ENCODE assay signal across 12 cellular contexts in the genomic region with DNA sequence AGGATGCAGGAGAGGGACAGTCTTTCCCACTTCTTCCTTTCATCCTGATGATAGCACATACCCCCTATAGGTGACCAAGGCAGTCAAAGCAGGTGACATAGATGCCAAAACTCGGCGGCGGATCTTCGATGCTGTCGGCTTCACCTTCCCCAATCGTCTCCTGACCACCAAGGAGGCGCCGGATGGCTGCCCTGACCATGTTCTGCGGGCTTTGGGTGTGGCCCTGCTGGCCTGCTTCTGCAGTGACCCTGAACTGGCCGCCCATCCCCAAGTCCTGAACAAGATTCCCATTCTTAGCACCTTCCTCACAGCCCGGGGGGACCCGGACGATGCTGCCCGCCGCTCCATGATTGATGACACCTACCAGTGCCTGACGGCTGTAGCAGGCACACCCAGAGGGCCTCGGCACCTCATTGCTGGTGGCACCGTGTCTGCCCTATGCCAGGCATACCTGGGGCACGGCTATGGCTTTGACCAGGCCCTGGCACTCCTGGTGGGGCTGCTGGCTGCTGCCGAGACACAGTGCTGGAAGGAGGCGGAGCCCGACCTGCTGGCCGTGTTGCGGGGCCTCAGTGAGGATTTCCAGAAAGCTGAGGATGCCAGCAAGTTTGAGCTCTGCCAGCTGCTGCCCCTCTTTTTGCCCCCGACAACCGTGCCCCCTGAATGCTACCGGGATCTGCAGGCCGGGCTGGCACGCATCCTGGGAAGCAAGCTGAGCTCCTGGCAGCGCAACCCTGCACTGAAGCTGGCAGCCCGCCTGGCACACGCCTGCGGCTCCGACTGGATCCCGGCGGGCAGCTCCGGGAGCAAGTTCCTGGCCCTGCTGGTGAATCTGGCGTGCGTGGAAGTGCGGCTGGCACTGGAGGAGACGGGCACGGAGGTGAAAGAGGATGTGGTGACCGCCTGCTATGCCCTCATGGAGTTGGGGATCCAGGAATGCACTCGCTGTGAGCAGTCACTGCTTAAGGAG. TPM values are rescaled to one million over a fixed set of nuclear protein-coding genes. Genes with fewer than 3 reads are reported as not detected.
A peak's percentile ranks its signal among the peaks of the same experiment; 100 is the strongest.
DNase-seq lines count a peak whose midpoint lies in the region; ATAC-seq and TF ChIP-seq lines count a peak whose summit lies in the region.
"Had no signal": no experiment of that assay in that cellular context is flagged by ENCODE, and none has a peak within 500 bp of the region (broad histone marks: within the 10 kb centered on the region; RNA-seq: fewer than 3 reads in every experiment).

No MANE protein-coding gene starts in this region.

- POLR2A ChIA-PET in GM10248 (lab: Yijun Ruan, JAX) = interaction anchor here (1.0 kb wide), 1 partner anchor 196 kb away, joined by 3 read pairs; no protein-coding TSS in a partner anchor

- H3K27me3 ChIP-seq in tibial nerve = no peaks in the 10 kb centered on the region
- H3K27me3 ChIP-seq: cardiac muscle cell had no signal

- no peak for ATAC-seq in HG02623 (IDR thresholded peaks at IDR 0.05; ENCODE audit: unreplicated experiment)

- peaks cover 0 to 52% (median 0%) of the 10 kb centered on the region in 3 donors for H3K36me3 ChIP-seq in tibial nerve
- H3K36me3 ChIP-seq: cardiac muscle cell had no signal

- H3K9me3 Mint-ChIP-seq in activated T-cell treated with anti-CD3 and anti-CD28 coated beads, Interleukin-2, amount 50 U/mL, for 24 hours = no peaks in the 10 kb centered on the region
- H3K9me3 Mint-ChIP-seq: activated CD4-positive, alpha-beta memory T cell treated with anti-CD3 and anti-CD28 coated beads for 36 hours; nephron progenitor cell had no signal

- no peaks in the 10 kb centered on the region for H3K9me3 ChIP-seq in tibial nerve

- no peak for TF ChIP-seq EP300 in tibial nerve (IDR thresholded peaks at IDR 0.05)

- CTCF ChIA-PET in GM10248 (lab: Yijun Ruan, JAX) = interaction anchor here (0.9 to 3.3 kb wide), 4 partner anchors 8 to 109 kb away, joined by 3 to 27 read pairs (median 5); a partner anchor contains a TSS

- H3K4me3 ChIP-seq in tibial nerve = no peak overlapping the region
- H3K4me3 ChIP-seq: cardiac muscle cell had no signal

- DNase-seq in activated T-cell treated with anti-CD3 and anti-CD28 coated beads, Interleukin-2, amount 50 U/mL, for 24 hours = no peak
- no peak for DNase-seq in activated T-cell treated with anti-CD3 and anti-CD28 coated beads, Interleukin-2, amount 50 U/mL, for 48 hours
- DNase-seq in mucosa of gallbladder (ENCODE audit: low spot score) (peak; percentile 75), tibial nerve (ENCODE audit: low spot score in 2 of 2) (no peak), GM10248 (ENCODE audit: extremely low spot score) (no peak)
- DNase-seq in stimulated activated CD4-positive, alpha-beta T cell treated with anti-CD3 and anti-CD28 coated beads, Interleukin-4, amount 100 ng/mL, for 24 hours = no peak
- DNase-seq: activated CD4-positive, alpha-beta memory T cell treated with anti-CD3 and anti-CD28 coated beads for 36 hours; Kasumi-1; nephron progenitor cell had no signal

- H3K4me1 ChIP-seq in tibial nerve = peaks cover 0 to 55% (median 16%) of the 10 kb centered on the region in 4 donors

- TF ChIP-seq CTCF in tibial nerve (IDR thresholded peaks at IDR 0.05) = no peak
- TF ChIP-seq CTCF in GM10248 (IDR thresholded peaks at IDR 0.05; ENCODE audit: control extremely low read depth, extremely low read depth, low read depth, missing control alignments) = no peak

- 49 to 53% methylated on average over 33 to 41 of the region's 44 CpGs for WGBS in tibial nerve, 2 donors

- H3K27ac ChIP-seq in cingulate gyrus (ENCODE audit: low read depth, low read length) (peak overlapping the region; percentile 94), tibial nerve (peak overlapping the region in 3 of 4 donors; percentile 2 to 99 (median 70))
- H3K27ac ChIP-seq: cardiac muscle cell had no signal

- H3K4me3 Mint-ChIP-seq in activated T-cell treated with anti-CD3 and anti-CD28 coated beads, Interleukin-2, amount 50 U/mL, for 24 hours = no peak overlapping the region
- H3K4me3 Mint-ChIP-seq: activated CD4-positive, alpha-beta memory T cell treated with anti-CD3 and anti-CD28 coated beads for 36 hours had no signal

- peaks cover 58% of the 10 kb centered on the region for H3K4me1 Mint-ChIP-seq in activated T-cell treated with anti-CD3 and anti-CD28 coated beads, Interleukin-2, amount 50 U/mL, for 24 hours (ENCODE audit: low read depth)

- TF ChIP-seq POLR2A in tibial nerve (IDR thresholded peaks at IDR 0.05) = no peak

- H3K36me3 Mint-ChIP-seq in activated T-cell treated with anti-CD3 and anti-CD28 coated beads, Interleukin-2, amount 50 U/mL, for 24 hours (ENCODE audit: low read depth) = peaks cover 69% of the 10 kb centered on the region

- peak overlapping the region; percentile 91 for H3K27ac Mint-ChIP-seq in activated T-cell treated with anti-CD3 and anti-CD28 coated beads, Interleukin-2, amount 50 U/mL, for 24 hours
- H3K27ac Mint-ChIP-seq: activated CD4-positive, alpha-beta memory T cell treated with anti-CD3 and anti-CD28 coated beads for 36 hours had no signal

- no peaks in the 10 kb centered on the region for H3K27me3 Mint-ChIP-seq in activated T-cell treated with anti-CD3 and anti-CD28 coated beads, Interleukin-2, amount 50 U/mL, for 24 hours
- H3K27me3 Mint-ChIP-seq: activated CD4-positive, alpha-beta memory T cell treated with anti-CD3 and anti-CD28 coated beads for 36 hours had no signal

RNA-seq across cellular contexts. Expression of a gene that starts 2.9 kb away (rescaled TPM):
- total RNA-seq in mucosa of gallbladder (43.9 TPM), tibial nerve (10 to 100 TPM; 25.9 to 36.9 (median 29.3) TPM)

RNA-seq across cellular contexts. Expression of a gene that starts 3.3 kb away (rescaled TPM):
- 82.5 TPM for total RNA-seq in mucosa of gallbladder
- total RNA-seq in tibial nerve = 100 to 1,000 TPM in 1 of 4 donors, 10 to 100 TPM in 3; 57.0 to 115 (median 70.7) TPM

RNA-seq across cellular contexts. Expression of a gene that starts 12.6 kb away (rescaled TPM):
- 0.66 TPM for total RNA-seq in mucosa of gallbladder
- 1 to 10 TPM in 2 of 4 donors, under 1 TPM in 2; 0.44 to 3.3 (median 1.2) TPM for total RNA-seq in tibial nerve
